Comparison of ENCODE assay signal across 20 cellular contexts in genomic region chr19:35307990-35308389, GRCh38. TPM values are rescaled to one million over a fixed set of nuclear protein-coding genes. Genes with fewer than 3 reads are reported as not detected.
DNase-seq lines count a peak whose midpoint lies in the region; ATAC-seq, FAIRE-seq and TF ChIP-seq lines count a peak whose summit lies in the region.
"Had no signal": no experiment of that assay in that cellular context is flagged by ENCODE, and none has a peak within 500 bp of the region (broad histone marks: within the 10 kb centered on the region; RNA-seq: fewer than 3 reads in every experiment).

No MANE protein-coding gene starts in this region.

- no peaks in the 10 kb centered on the region for H3K4me1 Mint-ChIP-seq in activated CD4-positive, alpha-beta T cell treated with anti-CD3 and anti-CD28 coated beads for 36 hours
- peaks cover 18% of the 10 kb centered on the region for H3K4me1 Mint-ChIP-seq in astrocyte (ENCODE audit: low read depth, unreplicated experiment)
- peaks cover 50% of the 10 kb centered on the region for H3K4me1 Mint-ChIP-seq in nephron

- H3K9me3 Mint-ChIP-seq in activated CD4-positive, alpha-beta T cell treated with anti-CD3 and anti-CD28 coated beads for 36 hours (ENCODE audit: low read depth): no peaks in the 10 kb centered on the region
- H3K9me3 Mint-ChIP-seq in astrocyte (ENCODE audit: unreplicated experiment) (no peaks in the 10 kb centered on the region), nephron (no peaks in the 10 kb centered on the region)

- no peaks in the 10 kb centered on the region for H4K20me1 ChIP-seq in astrocyte (ENCODE audit: insufficient read depth, low read length)

- no peak overlapping the region for H2AFZ ChIP-seq in astrocyte (ENCODE audit: low read depth, low read length)

- CTCF ChIA-PET in activated CD4-positive, alpha-beta T cell treated with anti-CD3 and anti-CD28 coated beads for 36 hours (lab: Charles Lee): interaction anchor here (1.0 kb wide), 1 partner anchor 45 kb away, joined by 3 read pairs; no protein-coding TSS in a partner anchor

- H3K27ac Mint-ChIP-seq in activated CD4-positive, alpha-beta T cell treated with anti-CD3 and anti-CD28 coated beads for 36 hours: peak overlapping the region; percentile 20
- H3K27ac Mint-ChIP-seq in astrocyte (ENCODE audit: unreplicated experiment) (no peak overlapping the region), nephron (peak overlapping the region; percentile 98)

- TF ChIP-seq POLR2A in thyroid gland (IDR thresholded peaks at IDR 0.05): no peak

- DNase-seq in activated CD4-positive, alpha-beta T cell treated with anti-CD3 and anti-CD28 coated beads for 36 hours: no peak
- no peak for DNase-seq in activated CD4-positive, alpha-beta T cell treated with anti-CD3 and anti-CD28 coated beads for 4 hours
- DNase-seq in astrocyte (ENCODE audit: low read depth): no peak
- DNase-seq in thyroid gland: no peak
- no peak for DNase-seq in NCI-H2227 treated with DMSO at 0.1 percent for 48 hours (lab: John Stamatoyannopoulos, UW)
- DNase-seq in mucosa of descending colon: no peak
- DNase-seq in DMS114 treated with DMSO at 0.1 percent for 48 hours (lab: John Stamatoyannopoulos, UW; ENCODE audit: unreplicated experiment): no peak
- DNase-seq: Caco-2, DMS53, NCI-H146, NCI-H2081 treated with DMSO at 0.1 percent for 48 hours, NCI-H226, Peyer's patch, SHP77 had no signal

- H3K4me3 ChIP-seq in astrocyte (ENCODE audit: insufficient read depth, low read depth, low read length): no peak overlapping the region
- no peak overlapping the region for H3K4me3 ChIP-seq in thyroid gland (replicated peaks in 1 of 3)
- no peak overlapping the region for H3K4me3 ChIP-seq in mucosa of descending colon
- H3K4me3 ChIP-seq: Peyer's patch had no signal

- POLR2A ChIA-PET in activated CD4-positive, alpha-beta T cell treated with anti-CD3 and anti-CD28 coated beads for 36 hours (lab: Charles Lee): no interaction called here

- no peak overlapping the region for H3K27ac ChIP-seq in astrocyte (ENCODE audit: low read depth, low read length)
- H3K27ac ChIP-seq in thyroid gland: peak overlapping the region in 2 of 3 donors; percentile 25 to 59
- H3K27ac ChIP-seq: 22Rv1, C4-2B, Peyer's patch had no signal

- no peak for ATAC-seq in activated CD4-positive, alpha-beta T cell treated with anti-CD3 and anti-CD28 coated beads for 36 hours
- ATAC-seq in mucosa of descending colon: no peak
- ATAC-seq: HCT116, SK-N-SH treated with all-trans-retinoic acid at 6 μM for 48 hours had no signal

- no peaks in the 10 kb centered on the region for H3K36me3 Mint-ChIP-seq in activated CD4-positive, alpha-beta T cell treated with anti-CD3 and anti-CD28 coated beads for 36 hours (ENCODE audit: low read depth)
- H3K36me3 Mint-ChIP-seq in astrocyte (ENCODE audit: low read depth, unreplicated experiment) (no peaks in the 10 kb centered on the region), nephron (ENCODE audit: low read depth) (no peaks in the 10 kb centered on the region)

- H3K9me3 ChIP-seq in astrocyte (ENCODE audit: insufficient read depth, low read depth, low read length) (no peaks in the 10 kb centered on the region), thyroid gland (no peaks in the 10 kb centered on the region), mucosa of descending colon (no peaks in the 10 kb centered on the region)
- H3K9me3 ChIP-seq: Caco-2, Peyer's patch had no signal

- 57 to 68% methylated on average over 11 of the region's 11 CpGs for WGBS in thyroid gland, 2 donors

- no peak overlapping the region for H3K9ac ChIP-seq in astrocyte (ENCODE audit: low read length)

- H3K4me2 ChIP-seq in astrocyte (ENCODE audit: low read length): no peak overlapping the region

- H3K36me3 ChIP-seq in astrocyte (ENCODE audit: insufficient read depth, low read length) (no peaks in the 10 kb centered on the region), thyroid gland (no peaks in the 10 kb centered on the region), mucosa of descending colon (ENCODE audit: low read depth) (no peaks in the 10 kb centered on the region)
- H3K36me3 ChIP-seq: Peyer's patch had no signal

- intact Hi-C loops in activated CD4-positive, alpha-beta T cell treated with anti-CD3 and anti-CD28 coated beads for 36 hours (cut with DNase I, micrococcal nuclease): no loop called here
- intact Hi-C loops in thyroid gland (cut with DNase I) (no loop called here), mucosa of descending colon (cut with DNase I, micrococcal nuclease) (no loop called here)

- FAIRE-seq in astrocyte (lab: Jason Lieb, UNC): no peak

- no peaks in the 10 kb centered on the region for H3K4me1 ChIP-seq in astrocyte (ENCODE audit: insufficient read depth, low read length)
- H3K4me1 ChIP-seq in thyroid gland: peaks cover 11 to 39% of the 10 kb centered on the region in 2 donors
- H3K4me1 ChIP-seq in mucosa of descending colon (ENCODE audit: low read depth): no peaks in the 10 kb centered on the region
- H3K4me1 ChIP-seq: Peyer's patch had no signal

- TF ChIP-seq CTCF in astrocyte (IDR thresholded peaks at IDR 0.05; ENCODE audit: insufficient read depth, low read depth, low read length) (no peak), nephron (IDR thresholded peaks at IDR 0.05; ENCODE audit: unreplicated experiment in 3 of 3) (no peak), thyroid gland (IDR thresholded peaks at IDR 0.05) (no peak), mucosa of descending colon (IDR thresholded peaks at IDR 0.05) (no peak)

- H3K79me2 ChIP-seq in astrocyte (ENCODE audit: insufficient read depth, low read length): no peaks in the 10 kb centered on the region

- no peak overlapping the region for H3K4me3 Mint-ChIP-seq in activated CD4-positive, alpha-beta T cell treated with anti-CD3 and anti-CD28 coated beads for 36 hours
- H3K4me3 Mint-ChIP-seq in astrocyte (ENCODE audit: unreplicated experiment): peak overlapping the region; percentile 3
- peak overlapping the region; percentile 58 to 68 (median 60) for H3K4me3 Mint-ChIP-seq in nephron

- no peaks in the 10 kb centered on the region for H3K27me3 Mint-ChIP-seq in activated CD4-positive, alpha-beta T cell treated with anti-CD3 and anti-CD28 coated beads for 36 hours
- H3K27me3 Mint-ChIP-seq in astrocyte (ENCODE audit: low read depth, unreplicated experiment) (peaks cover 31% of the 10 kb centered on the region), nephron (ENCODE audit: low read depth) (no peaks in the 10 kb centered on the region)

- no peaks in the 10 kb centered on the region for H3K27me3 ChIP-seq in astrocyte (ENCODE audit: insufficient read depth, low read length)
- no peaks in the 10 kb centered on the region for H3K27me3 ChIP-seq in thyroid gland
- H3K27me3 ChIP-seq: Peyer's patch had no signal

RNA-seq across cellular contexts. Expression of gene MAG, which starts 16.0 kb away (rescaled TPM):
- total RNA-seq in activated CD4-positive, alpha-beta T cell treated with anti-CD3 and anti-CD28 coated beads for 36 hours: under 1 TPM; 0.19 to 0.34 TPM
- total RNA-seq in astrocyte (not detected in 2 replicates), thyroid gland (10 to 100 TPM in 1 of 4 donors, 1 to 10 TPM in 2, not detected in 1; 1.7 to 19.2 (median 2.7) TPM), mucosa of descending colon (under 1 TPM in 1 of 3 donors, not detected in 2; 0.80 TPM)
- total RNA-seq: HT-29 had no signal

RNA-seq across cellular contexts. Expression of gene CD22, which starts 21.0 kb away (rescaled TPM):
- total RNA-seq in activated CD4-positive, alpha-beta T cell treated with anti-CD3 and anti-CD28 coated beads for 36 hours: 1 to 10 TPM; 3.5 to 4.1 TPM
- total RNA-seq in astrocyte (not detected in 2 replicates), thyroid gland (10 to 100 TPM in 1 of 4 donors, 1 to 10 TPM in 2, under 1 TPM in 1; 0.68 to 18.4 (median 2.0) TPM), mucosa of descending colon (1 to 10 TPM; 2.2 to 5.7 (median 4.1) TPM)
- total RNA-seq: Caco-2 had no signal

RNA-seq across cellular contexts. Expression of gene HAMP, which starts 25.7 kb away (rescaled TPM):
- under 1 TPM; 0.25 to 0.30 TPM for total RNA-seq in activated CD4-positive, alpha-beta T cell treated with anti-CD3 and anti-CD28 coated beads for 36 hours
- total RNA-seq in astrocyte (0.36 and 0.38 TPM in 2 replicates), thyroid gland (not detected), mucosa of descending colon (not detected)
- total RNA-seq: Caco-2, Peyer's patch had no signal

RNA-seq across cellular contexts. Expression of gene USF2, which starts 39.2 kb away (rescaled TPM):
- 100 to 1,000 TPM; 116 to 154 TPM for total RNA-seq in activated CD4-positive, alpha-beta T cell treated with anti-CD3 and anti-CD28 coated beads for 36 hours
- total RNA-seq in astrocyte (68.9 and 70.0 TPM in 2 replicates), thyroid gland (100 to 1,000 TPM in 3 of 4 donors, 10 to 100 TPM in 1; 98.9 to 133 (median 126) TPM), mucosa of descending colon (100 to 1,000 TPM in 2 of 3 donors, 10 to 100 TPM in 1; 94.5 to 131 (median 116) TPM)

RNA-seq across cellular contexts. Expression of gene FFAR1, which starts 39.7 kb away (rescaled TPM):
- total RNA-seq in activated CD4-positive, alpha-beta T cell treated with anti-CD3 and anti-CD28 coated beads for 36 hours: under 1 TPM; 0.23 to 0.35 TPM
- not detected in 2 replicates for total RNA-seq in astrocyte
- total RNA-seq in thyroid gland: not detected
- not detected for total RNA-seq in mucosa of descending colon
- total RNA-seq: Caco-2, HT-29 had no signal
